8 cellular contexts compared by ENCODE assay signal in the genomic region with DNA sequence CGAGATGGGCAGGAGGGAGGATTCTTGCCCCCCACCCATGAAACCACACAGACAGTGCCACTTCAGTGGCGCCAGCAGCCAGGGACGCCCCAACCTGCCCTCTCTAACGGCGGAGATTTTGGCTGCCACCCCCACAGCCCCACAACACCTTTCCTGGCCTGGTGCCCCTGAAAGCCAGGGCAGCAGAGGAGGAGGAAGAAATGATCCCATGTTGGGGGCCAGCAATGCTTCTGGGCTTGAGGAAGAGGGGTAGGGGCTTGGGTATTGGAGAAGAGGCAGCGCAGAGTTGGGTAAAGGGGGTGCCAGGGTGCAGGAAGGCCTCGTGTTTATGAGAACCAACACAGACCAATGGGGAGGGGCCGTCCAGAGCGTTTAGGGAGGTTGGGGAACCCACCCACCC. TPM values are rescaled to one million over a fixed set of nuclear protein-coding genes. Genes with fewer than 3 reads are reported as not detected.
A peak's percentile ranks its signal among the peaks of the same experiment; 100 is the strongest.
DNase-seq lines count a peak whose midpoint lies in the region; ATAC-seq and TF ChIP-seq lines count a peak whose summit lies in the region.
"Had no signal": no experiment of that assay in that cellular context is flagged by ENCODE, and none has a peak within 500 bp of the region (broad histone marks: within the 10 kb centered on the region; RNA-seq: fewer than 3 reads in every experiment).

No MANE protein-coding gene starts in this region.

- H3K9me3 ChIP-seq in HAP-1, result peaks cover 2% of the 10 kb centered on the region; the same call in 1 of the 2 replicates

- H3K36me3 ChIP-seq in HAP-1 (replicated peaks), result peaks cover 9% of the 10 kb centered on the region; the same call in 1 of the 2 replicates

- H3K4me3 ChIP-seq in HAP-1, result peak overlapping the region; percentile 79
- H3K4me3 ChIP-seq in fibroblast of the aortic adventitia (ENCODE audit: low read depth, low read length), result peak overlapping the region; percentile 87

- DNase-seq in HAP-1 (ENCODE audit: low spot score in 2 of 2) (no peak), fibroblast of the aortic adventitia (ENCODE audit: low read depth) (no peak), MV-4-11 (lab: John Stamatoyannopoulos, UW) (no peak), SK-N-DZ (ENCODE audit: low spot score) (no peak), NCI-H2029 treated with DMSO at 0.1 percent for 48 hours (lab: John Stamatoyannopoulos, UW) (no peak)
- DNase-seq in stimulated activated effector memory CD8-positive, alpha-beta T cell treated with anti-CD3 and anti-CD28 coated beads, Interleukin-12 subunit alpha, Interleukin-12 subunit beta, amount 100 ng/mL, for 72 hours (ENCODE audit: low spot score in 2 of 2), result no peak
- DNase-seq: activated gamma-delta T cell treated with Interleukin-2 at 50 U/mL for 16 hours had no signal

- TF ChIP-seq CTCF in VCaP (conservative IDR thresholded peaks at IDR 0.05), result no peak
- no peak for TF ChIP-seq CTCF in fibroblast of the aortic adventitia (IDR thresholded peaks at IDR 0.05; ENCODE audit: insufficient read depth, low read length)

- H3K27ac ChIP-seq in VCaP, result peak overlapping the region; percentile 86; the same call in 1 of the 2 replicates

- peaks cover 52% of the 10 kb centered on the region for H3K4me1 Mint-ChIP-seq in stimulated activated effector memory CD8-positive, alpha-beta T cell treated with anti-CD3 and anti-CD28 coated beads, Interleukin-12 subunit alpha, Interleukin-12 subunit beta, amount 100 ng/mL, for 72 hours

- H3K36me3 Mint-ChIP-seq in stimulated activated effector memory CD8-positive, alpha-beta T cell treated with anti-CD3 and anti-CD28 coated beads, Interleukin-12 subunit alpha, Interleukin-12 subunit beta, amount 100 ng/mL, for 72 hours, result peaks cover 26% of the 10 kb centered on the region

- in situ Hi-C loops in HAP-1 (cut with MboI; ENCODE audit: low sequenced_read_pairs), result no loop called here

- no peaks in the 10 kb centered on the region for H3K27me3 ChIP-seq in HAP-1 (ENCODE audit: low read depth)

- no peaks in the 10 kb centered on the region for H3K9me3 Mint-ChIP-seq in stimulated activated effector memory CD8-positive, alpha-beta T cell treated with anti-CD3 and anti-CD28 coated beads, Interleukin-12 subunit alpha, Interleukin-12 subunit beta, amount 100 ng/mL, for 72 hours

- H3K4me1 ChIP-seq in HAP-1, result peaks cover 24% of the 10 kb centered on the region

- ATAC-seq in stimulated activated effector memory CD8-positive, alpha-beta T cell treated with anti-CD3 and anti-CD28 coated beads, Interleukin-12 subunit alpha, Interleukin-12 subunit beta, amount 100 ng/mL, for 72 hours, result no peak

- peak overlapping the region; percentile 97 for H3K27ac Mint-ChIP-seq in stimulated activated effector memory CD8-positive, alpha-beta T cell treated with anti-CD3 and anti-CD28 coated beads, Interleukin-12 subunit alpha, Interleukin-12 subunit beta, amount 100 ng/mL, for 72 hours

- H3K4me3 Mint-ChIP-seq in stimulated activated effector memory CD8-positive, alpha-beta T cell treated with anti-CD3 and anti-CD28 coated beads, Interleukin-12 subunit alpha, Interleukin-12 subunit beta, amount 100 ng/mL, for 72 hours, result peak overlapping the region; percentile 91

RNA-seq across cellular contexts. Expression of gene MLLT1, which starts 1.7 kb away (rescaled TPM):
- 7.8 and 16.6 TPM in 2 replicates for total RNA-seq in fibroblast of the aortic adventitia (ENCODE audit: low replicate concordance)
- 19.5 and 20.8 TPM in 2 replicates for polyA plus RNA-seq in SK-N-DZ (2014; cell fraction: cytosol; rRNA removed)
- polyA plus RNA-seq in SK-N-DZ (2014; cell fraction: nucleus; rRNA removed), result 29.7 and 33.5 TPM in 2 replicates

RNA-seq across cellular contexts. Expression of gene ACER1, which starts 55.4 kb away (rescaled TPM):
- total RNA-seq in fibroblast of the aortic adventitia (ENCODE audit: low replicate concordance), result not detected in 2 replicates
- polyA plus RNA-seq in SK-N-DZ (2014; cell fraction: cytosol; rRNA removed), result not detected in 2 replicates
- polyA plus RNA-seq in SK-N-DZ (2014; cell fraction: nucleus; rRNA removed), result not detected in 2 replicates
